Comparison of ENCODE assay signal across 35 cellular contexts in genomic region chr5:29504411-29504810, GRCh38.
"Had no signal": no experiment of that assay in that cellular context is flagged by ENCODE, and none has a peak within 500 bp of the region (broad histone marks: within the 10 kb centered on the region; RNA-seq: fewer than 3 reads in every experiment).

No MANE protein-coding gene starts in this region.

- H3K36me3 ChIP-seq: MG63 had no signal

- H3K4me3 ChIP-seq: MG63 had no signal

- H3K9me3 ChIP-seq: MG63 had no signal

- DNase-seq: Karpas-422, Kasumi-1, MG63, MM.1S, MV-4-11, NCI-H1048, NCI-H1092, NCI-H1092 treated with DMSO at 0.1 percent for 48 hours, NCI-H1105, NCI-H1105 treated with DMSO at 0.1 percent for 48 hours, NCI-H1417, NCI-H1417 treated with DMSO at 0.1 percent for 48 hours, NCI-H1436, NCI-H1436 treated with DMSO at 0.1 percent for 48 hours, NCI-H146, NCI-H1694, NCI-H1694 treated with DMSO at 0.1 percent for 48 hours, NCI-H187, NCI-H187 treated with DMSO at 0.1 percent for 48 hours, NCI-H1930, NCI-H2029, NCI-H2029 treated with DMSO at 0.1 percent for 48 hours, NCI-H2081, NCI-H2081 treated with DMSO at 0.1 percent for 48 hours, NCI-H2107, NCI-H2171, NCI-H2171 treated with DMSO at 0.1 percent for 48 hours, NCI-H2227 treated with DMSO at 0.1 percent for 48 hours, NCI-H226, NCI-H345, NCI-H446, NCI-H446 treated with DMSO at 0.1 percent for 48 hours, NCI-H510A, NCI-H510A treated with DMSO at 0.1 percent for 48 hours, NCI-H524 treated with DMSO at 0.1 percent for 48 hours had no signal

- H3K27me3 ChIP-seq: MG63 had no signal
